In the genomic region with DNA sequence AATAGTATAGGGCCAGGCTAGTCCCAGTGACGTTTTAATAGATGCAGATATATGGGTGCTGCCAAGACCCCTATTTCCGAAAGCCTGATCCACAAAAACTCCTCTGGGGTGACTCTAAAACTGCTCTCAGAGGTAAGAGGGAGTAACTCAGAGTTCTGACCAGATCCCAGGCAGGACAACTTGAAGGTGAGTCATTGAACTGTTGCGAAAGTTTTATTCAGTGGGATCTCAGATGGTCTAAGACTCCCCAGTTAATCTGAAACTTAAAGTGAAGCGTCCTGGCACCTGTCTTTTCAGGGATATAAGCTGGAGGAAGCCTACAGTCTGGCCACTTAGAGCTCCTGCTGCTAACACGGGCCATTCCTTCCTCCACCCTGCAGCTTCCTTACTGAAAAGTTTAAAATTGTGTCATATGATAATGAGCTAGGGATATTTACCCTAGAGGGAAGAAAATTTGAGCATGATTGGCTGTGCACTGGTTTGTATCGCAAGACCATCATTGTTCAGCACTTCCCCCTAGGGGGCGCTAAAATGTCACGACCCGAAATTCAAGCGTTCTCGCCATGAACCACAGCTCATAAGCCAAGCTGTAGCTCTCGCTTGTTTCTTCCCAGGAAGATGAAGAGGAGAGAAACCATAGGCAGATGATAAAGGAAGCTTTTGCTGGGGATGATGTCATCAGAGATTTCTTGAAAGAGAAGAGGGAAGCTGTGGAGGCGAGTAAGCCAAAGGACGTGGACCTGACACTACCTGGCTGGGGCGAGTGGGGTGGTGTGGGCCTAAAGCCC, we compare ENCODE assay signal across 8 cellular contexts. TPM values are rescaled to one million over a fixed set of nuclear protein-coding genes. Genes with fewer than 3 reads are reported as not detected.
A peak's percentile ranks its signal among the peaks of the same experiment; 100 is the strongest.
DNase-seq lines count a peak whose midpoint lies in the region; ATAC-seq and TF ChIP-seq lines count a peak whose summit lies in the region.

No MANE protein-coding gene starts in this region.

- H3K36me3 ChIP-seq in right atrium auricular region (peaks cover 14% of the 10 kb centered on the region), gastrocnemius medialis (peaks cover 0 to 34% of the 10 kb centered on the region in 2 donors)

- TF ChIP-seq CTCF in GM12872 (IDR thresholded peaks at IDR 0.05; ENCODE audit: insufficient read depth, low read depth, low read length) (peak; percentile 69), right atrium auricular region (IDR thresholded peaks at IDR 0.05) (peak; percentile 40 to 72), gastrocnemius medialis (IDR thresholded peaks at IDR 0.05 in 4 of 5, conservative IDR thresholded peaks at IDR 0.05 in 1 of 5) (peak; percentile 32 to 68 (median 61))

- in situ Hi-C loops in gastrocnemius medialis (cut with MboI; ENCODE audit: low sequenced_read_pairs in 4 of 4): loop anchor here (10.0 kb wide), 2 partner anchors 129 to 139 kb away; no protein-coding TSS in a partner anchor

- H3K9me3 ChIP-seq in right atrium auricular region (no peaks in the 10 kb centered on the region), gastrocnemius medialis (no peaks in the 10 kb centered on the region)

- intact Hi-C loops in gastrocnemius medialis (cut with DNase I; ENCODE audit: low total_unique reads): loop anchor here (1.0 to 10.0 kb wide), 3 partner anchors 103 to 321 kb away; no protein-coding TSS in a partner anchor

- ATAC-seq in gastrocnemius medialis: peak; percentile 62 to 93
- ATAC-seq in HG03460 (IDR thresholded peaks at IDR 0.05; ENCODE audit: unreplicated experiment): no peak

- H3K27me3 ChIP-seq in right atrium auricular region (no peaks in the 10 kb centered on the region), gastrocnemius medialis (no peaks in the 10 kb centered on the region)

- DNase-seq in A172 (ENCODE audit: low spot score) (peak; percentile 45), M059J (ENCODE audit: low read depth) (peak; percentile 72), T-helper 1 cell (peak; percentile 17 to 68 (median 51)), amniotic epithelial cell (ENCODE audit: low read depth) (peak; percentile 85), right atrium auricular region (ENCODE audit: low spot score) (peak; percentile 82), gastrocnemius medialis (peak; percentile 25 to 56)

- H3K4me1 ChIP-seq in right atrium auricular region: no peaks in the 10 kb centered on the region
- H3K4me1 ChIP-seq in gastrocnemius medialis: no peaks in the 10 kb centered on the region

- no peak overlapping the region for H3K4me3 ChIP-seq in right atrium auricular region
- H3K4me3 ChIP-seq in gastrocnemius medialis: no peak overlapping the region

- TF ChIP-seq POLR2A in gastrocnemius medialis (IDR thresholded peaks at IDR 0.05): no peak

- no peak overlapping the region for H3K27ac ChIP-seq in right atrium auricular region
- no peak overlapping the region for H3K27ac ChIP-seq in gastrocnemius medialis

RNA-seq across cellular contexts. Expression of gene UTP14A, which starts 19.5 kb away (rescaled TPM):
- total RNA-seq in A172 (2014; rRNA removed; shearing (Covaris generic)): 15.8 and 16.1 TPM in 2 replicates
- 16.9 and 37.5 TPM in 2 replicates for total RNA-seq in M059J (2014; rRNA removed; shearing (Covaris generic))
- total RNA-seq in right atrium auricular region (1 to 10 TPM; 7.6 to 8.3 TPM), gastrocnemius medialis (10 to 100 TPM in 3 of 4 donors, 1 to 10 TPM in 1; 10.0 to 13.9 (median 10.9) TPM)

RNA-seq across cellular contexts. Expression of gene BCORL1, which starts 56.9 kb away (rescaled TPM):
- total RNA-seq in A172 (2014; rRNA removed; shearing (Covaris generic)): 0.48 and 0.74 TPM in 2 replicates
- total RNA-seq in M059J (2014; rRNA removed; shearing (Covaris generic)): 1.7 and 4.0 TPM in 2 replicates
- total RNA-seq in right atrium auricular region (1 to 10 TPM; 3.1 to 7.5 TPM), gastrocnemius medialis (1 to 10 TPM; 1.1 to 3.6 (median 2.4) TPM)
